Comparison of ENCODE assay signal across 25 cellular contexts in genomic region chr5:157155297-157155696, GRCh38. TPM values are rescaled to one million over a fixed set of nuclear protein-coding genes. Genes with fewer than 3 reads are reported as not detected.
DNase-seq lines count a peak whose midpoint lies in the region; ATAC-seq and TF ChIP-seq lines count a peak whose summit lies in the region.
"Had no signal": no experiment of that assay in that cellular context is flagged by ENCODE, and none has a peak within 500 bp of the region (broad histone marks: within the 10 kb centered on the region; RNA-seq: fewer than 3 reads in every experiment).

No MANE protein-coding gene starts in this region.

- H4K20me1 ChIP-seq in Karpas-422 (ENCODE audit: insufficient read depth, low read depth, low read length) (no peaks in the 10 kb centered on the region), MM.1S (ENCODE audit: insufficient read depth, low read length) (no peaks in the 10 kb centered on the region)

- POLR2A ChIA-PET in CD4-positive, alpha-beta memory T cell (lab: Charles Lee; ENCODE audit: partially characterized antibody): interaction anchor here (0.9 to 7.7 kb wide), 19 partner anchors 12 to 148 kb away, joined by 3 to 73 read pairs (median 8); partner anchors contain the start of genes ITK and MED7

- TF ChIP-seq CTCF in MM.1S (IDR thresholded peaks at IDR 0.05; ENCODE audit: low read length): no peak

- H3K36me3 Mint-ChIP-seq in CD4-positive, alpha-beta memory T cell: peaks cover 0 to 4% of the 10 kb centered on the region in 2 donors
- H3K36me3 Mint-ChIP-seq in activated naive CD8-positive, alpha-beta T cell treated with anti-CD3 and anti-CD28 coated beads, Interleukin-2, amount 50 U/mL, for 24 hours (ENCODE audit: low read depth): peaks cover 5% of the 10 kb centered on the region

- H3K9me2 ChIP-seq in Karpas-422 (replicated peaks; ENCODE audit: insufficient read depth, low read length) (no peaks in the 10 kb centered on the region), MM.1S (replicated peaks; ENCODE audit: insufficient read depth, low read length) (no peaks in the 10 kb centered on the region)

- CTCF ChIA-PET in CD4-positive, alpha-beta memory T cell (lab: Charles Lee; ENCODE audit: partially characterized antibody): interaction anchor here (0.8 to 3.7 kb wide), 9 partner anchors 12 to 153 kb away, joined by 3 to 12 read pairs (median 4); partner anchors contain the start of gene ITK

- H3K9me3 ChIP-seq in CD4-positive, alpha-beta memory T cell (ENCODE audit: control insufficient read depth in 1 of 2, low read length in 2 of 2): no peaks in the 10 kb centered on the region
- no peaks in the 10 kb centered on the region for H3K9me3 ChIP-seq in Karpas-422 (ENCODE audit: low read length)
- H3K9me3 ChIP-seq in MM.1S (replicated peaks; ENCODE audit: insufficient read depth, low read length): no peaks in the 10 kb centered on the region
- H3K9me3 ChIP-seq: esophagus squamous epithelium had no signal

- H3K9ac ChIP-seq in Karpas-422 (ENCODE audit: low read length) (no peak overlapping the region), MM.1S (ENCODE audit: low read length) (no peak overlapping the region)

- intact Hi-C loops in CD4-positive, alpha-beta memory T cell (cut with micrococcal nuclease): loop anchor here (1.0 to 10.0 kb wide), 2 partner anchors 25 to 390 kb away; partner anchors contain the start of gene ITK

- DNase-seq in CD4-positive, alpha-beta memory T cell: no peak
- DNase-seq in Karpas-422: peak; percentile 15
- DNase-seq in activated naive CD8-positive, alpha-beta T cell treated with anti-CD3 and anti-CD28 coated beads, Interleukin-2, amount 50 U/mL, for 24 hours: no peak
- DNase-seq in MM.1S: no peak
- DNase-seq in NCI-H774 (lab: John Stamatoyannopoulos, UW): no peak
- DNase-seq: activated CD4-positive, alpha-beta T cell treated with anti-CD3 and anti-CD28 coated beads, Interleukin-2, amount 50 U/mL, for 48 hours; activated effector memory CD4-positive, alpha-beta T cell treated with anti-CD3 and anti-CD28 coated beads, Interleukin-2, amount 50 U/mL, for 16 hours; Calu3; effector CD8-positive, alpha-beta T cell; esophagus squamous epithelium; left colon; midbrain; NCI-H1436 treated with DMSO at 0.1 percent for 48 hours; NCI-H2171; OCI-M1; Right ventricle myocardium superior; small intestine; stimulated activated CD4-positive, alpha-beta T cell treated with anti-CD3 and anti-CD28 coated beads, Interleukin-4, amount 100 ng/mL, for 1 hour; SW 1271 had no signal

- H3K4me3 ChIP-seq in CD4-positive, alpha-beta memory T cell (ENCODE audit: low read length in 2 of 2): peak overlapping the region; percentile 32 to 48
- H3K4me3 ChIP-seq in Karpas-422 (ENCODE audit: low read length) (no peak overlapping the region), MM.1S (ENCODE audit: low read length) (no peak overlapping the region)
- H3K4me3 ChIP-seq: esophagus squamous epithelium had no signal

- peak overlapping the region; percentile 91 to 98 (median 96) for H3K27ac Mint-ChIP-seq in CD4-positive, alpha-beta memory T cell
- peak overlapping the region; percentile 83 for H3K27ac Mint-ChIP-seq in activated naive CD8-positive, alpha-beta T cell treated with anti-CD3 and anti-CD28 coated beads, Interleukin-2, amount 50 U/mL, for 24 hours

- ATAC-seq in activated naive CD8-positive, alpha-beta T cell treated with anti-CD3 and anti-CD28 coated beads, Interleukin-2, amount 50 U/mL, for 24 hours: no peak
- ATAC-seq in GM21528 (IDR thresholded peaks at IDR 0.05; ENCODE audit: low FRiP score, unreplicated experiment): no peak
- ATAC-seq: left colon had no signal

- H3K27ac ChIP-seq in CD4-positive, alpha-beta memory T cell (ENCODE audit: low read depth, low read length): peak overlapping the region; percentile 59
- no peak overlapping the region for H3K27ac ChIP-seq in Karpas-422 (ENCODE audit: low read length)
- H3K27ac ChIP-seq in MM.1S (ENCODE audit: low read length): no peak overlapping the region
- H3K27ac ChIP-seq: esophagus squamous epithelium had no signal

- H3K4me1 Mint-ChIP-seq in CD4-positive, alpha-beta memory T cell: peaks cover 58 to 79% (median 68%) of the 10 kb centered on the region in 4 donors
- H3K4me1 Mint-ChIP-seq in activated naive CD8-positive, alpha-beta T cell treated with anti-CD3 and anti-CD28 coated beads, Interleukin-2, amount 50 U/mL, for 24 hours: peaks cover 90% of the 10 kb centered on the region

- H3K4me1 ChIP-seq in CD4-positive, alpha-beta memory T cell (ENCODE audit: insufficient read depth, low read length): peaks cover 77% of the 10 kb centered on the region
- H3K4me1 ChIP-seq in Karpas-422 (ENCODE audit: low read length) (peaks cover 10% of the 10 kb centered on the region; the same call in 1 of the 2 replicates), MM.1S (ENCODE audit: low read length) (no peaks in the 10 kb centered on the region)
- H3K4me1 ChIP-seq: esophagus squamous epithelium had no signal

- H3K27me3 ChIP-seq in CD4-positive, alpha-beta memory T cell (ENCODE audit: insufficient read depth, low read length): no peaks in the 10 kb centered on the region
- H3K27me3 ChIP-seq in Karpas-422 (ENCODE audit: low read length): no peaks in the 10 kb centered on the region
- no peaks in the 10 kb centered on the region for H3K27me3 ChIP-seq in MM.1S (replicated peaks; ENCODE audit: insufficient read depth, low read length)
- H3K27me3 ChIP-seq: esophagus squamous epithelium had no signal

- no peaks in the 10 kb centered on the region for H3F3A ChIP-seq in MM.1S (ENCODE audit: insufficient read depth, low read length)

- H2AFZ ChIP-seq in Karpas-422 (ENCODE audit: low read length): 0 out of 2 replicates have a peak overlapping the region, but pooled peaks have one; percentile 31
- H2AFZ ChIP-seq in MM.1S (ENCODE audit: low read length): no peak overlapping the region

- peak overlapping the region; percentile 83 to 96 (median 90) for H3K4me3 Mint-ChIP-seq in CD4-positive, alpha-beta memory T cell
- H3K4me3 Mint-ChIP-seq in activated naive CD8-positive, alpha-beta T cell treated with anti-CD3 and anti-CD28 coated beads, Interleukin-2, amount 50 U/mL, for 24 hours: peak overlapping the region; percentile 75

- H3K4me2 ChIP-seq in Karpas-422 (ENCODE audit: low read depth, low read length, poor library complexity, severe bottlenecking) (no peak overlapping the region), MM.1S (ENCODE audit: low read depth, low read length) (no peak overlapping the region)

- no peaks in the 10 kb centered on the region for H3K9me3 Mint-ChIP-seq in CD4-positive, alpha-beta memory T cell
- no peaks in the 10 kb centered on the region for H3K9me3 Mint-ChIP-seq in activated naive CD8-positive, alpha-beta T cell treated with anti-CD3 and anti-CD28 coated beads, Interleukin-2, amount 50 U/mL, for 24 hours

- H3K27me3 Mint-ChIP-seq in CD4-positive, alpha-beta memory T cell: no peaks in the 10 kb centered on the region
- no peaks in the 10 kb centered on the region for H3K27me3 Mint-ChIP-seq in activated naive CD8-positive, alpha-beta T cell treated with anti-CD3 and anti-CD28 coated beads, Interleukin-2, amount 50 U/mL, for 24 hours

- no peaks in the 10 kb centered on the region for H3K36me3 ChIP-seq in CD4-positive, alpha-beta memory T cell (ENCODE audit: insufficient read depth, low read length)
- no peaks in the 10 kb centered on the region for H3K36me3 ChIP-seq in Karpas-422 (ENCODE audit: insufficient read depth, low read length)
- no peaks in the 10 kb centered on the region for H3K36me3 ChIP-seq in MM.1S (replicated peaks; ENCODE audit: insufficient read depth, low read length)
- H3K36me3 ChIP-seq: esophagus squamous epithelium had no signal

- H3K79me2 ChIP-seq in Karpas-422 (ENCODE audit: low read length): no peaks in the 10 kb centered on the region
- no peaks in the 10 kb centered on the region for H3K79me2 ChIP-seq in MM.1S (ENCODE audit: low read length)

RNA-seq across cellular contexts. Expression of gene GARIN3, which starts 10.8 kb away (rescaled TPM):
- total RNA-seq in CD4-positive, alpha-beta memory T cell: not detected
- polyA plus RNA-seq in CD4-positive, alpha-beta memory T cell: not detected
- not detected in 2 replicates for total RNA-seq in Karpas-422 (2014; rRNA removed; shearing (Covaris generic); ENCODE audit: low replicate concordance)
- total RNA-seq: Calu3, chondrocyte, esophagus squamous epithelium, left colon, M059J, pulmonary artery endothelial cell, Right ventricle myocardium superior, subcutaneous adipose tissue, ureter had no signal
- polyA plus RNA-seq: small intestine had no signal

RNA-seq across cellular contexts. Expression of gene MED7, which starts 12.6 kb away (rescaled TPM):
- total RNA-seq in CD4-positive, alpha-beta memory T cell: 10 to 100 TPM; 18.9 to 20.3 TPM
- 10 to 100 TPM; 13.6 to 16.6 TPM for polyA plus RNA-seq in CD4-positive, alpha-beta memory T cell
- total RNA-seq in Karpas-422 (2014; rRNA removed; shearing (Covaris generic); ENCODE audit: low replicate concordance): 10.6 and 12.2 TPM in 2 replicates

RNA-seq across cellular contexts. Expression of gene ITK, which starts 25.3 kb away (rescaled TPM):
- 100 to 1,000 TPM; 398 to 421 TPM for total RNA-seq in CD4-positive, alpha-beta memory T cell
- 100 to 1,000 TPM; 141 to 178 TPM for polyA plus RNA-seq in CD4-positive, alpha-beta memory T cell
- 0.25 and 1.3 TPM in 2 replicates for total RNA-seq in Karpas-422 (2014; rRNA removed; shearing (Covaris generic); ENCODE audit: low replicate concordance)
- total RNA-seq: Calu3, chondrocyte, pulmonary artery endothelial cell had no signal

RNA-seq across cellular contexts. Expression of gene HAVCR2, which starts 46.5 kb away (rescaled TPM):
- total RNA-seq in CD4-positive, alpha-beta memory T cell: 1 to 10 TPM; 2.7 to 4.5 TPM
- 1 to 10 TPM; 4.9 to 8.4 TPM for polyA plus RNA-seq in CD4-positive, alpha-beta memory T cell
- total RNA-seq in Karpas-422 (2014; rRNA removed; shearing (Covaris generic); ENCODE audit: low replicate concordance): 0.22 TPM in 1 of 2 replicates, not detected in the other

Comparison
In these comparisons a context has a peak if more than half of its experiments do, and no peak if none do; other contexts are left out.
1. H3K4me3 ChIP-seq: peak in CD4-positive, alpha-beta memory T cell (2 of 2); none in Karpas-422 (single experiment) and MM.1S (single experiment).
2. RNA of gene ITK, which starts 25.3 kb away (total RNA-seq): 398 to 421 TPM in CD4-positive, alpha-beta memory T cell; 0.25 to 1.3 TPM in Karpas-422; every median in the first group is over 100 times any median in the second.